In genomic region chr16:10983175-10983558, GRCh38 we compare ENCODE assay signal across 10 cellular contexts. TPM values are rescaled to one million over a fixed set of nuclear protein-coding genes. Genes with fewer than 3 reads are reported as not detected.
DNase-seq lines count a peak whose midpoint lies in the region; ATAC-seq and TF ChIP-seq lines count a peak whose summit lies in the region.
"Had no signal": no experiment of that assay in that cellular context is flagged by ENCODE, and none has a peak within 500 bp of the region (broad histone marks: within the 10 kb centered on the region; RNA-seq: fewer than 3 reads in every experiment).

No MANE protein-coding gene starts in this region.

- intact Hi-C loops in activated CD8-positive, alpha-beta T cell treated with anti-CD3 and anti-CD28 coated beads for 36 hours (cut with micrococcal nuclease): no loop called here

- H3K4me3 ChIP-seq in brain microvascular endothelial cell (ENCODE audit: low read depth, low read length): no peak overlapping the region
- H3K4me3 ChIP-seq: skin epidermis had no signal

- peaks cover 25% of the 10 kb centered on the region for H3K4me1 Mint-ChIP-seq in activated CD8-positive, alpha-beta T cell treated with anti-CD3 and anti-CD28 coated beads for 36 hours (ENCODE audit: low read depth)

- TF ChIP-seq CTCF in 22Rv1 (IDR thresholded peaks at IDR 0.05): peak; percentile 48
- no peak for TF ChIP-seq CTCF in activated CD8-positive, alpha-beta T cell treated with anti-CD3 and anti-CD28 coated beads for 36 hours (IDR thresholded peaks at IDR 0.05)
- no peak for TF ChIP-seq CTCF in brain microvascular endothelial cell (IDR thresholded peaks at IDR 0.05; ENCODE audit: low read depth, low read length, missing control alignments)

- no peak overlapping the region for H3K4me3 Mint-ChIP-seq in activated CD8-positive, alpha-beta T cell treated with anti-CD3 and anti-CD28 coated beads for 36 hours

- ATAC-seq in HG02840 (IDR thresholded peaks at IDR 0.05; ENCODE audit: low FRiP score, unreplicated experiment): peak; percentile 4
- ATAC-seq in activated CD8-positive, alpha-beta T cell treated with anti-CD3 and anti-CD28 coated beads for 36 hours: no peak
- no peak for ATAC-seq in GM21526 (IDR thresholded peaks at IDR 0.05; ENCODE audit: low FRiP score, unreplicated experiment)
- ATAC-seq in HG03196 (IDR thresholded peaks at IDR 0.05; ENCODE audit: unreplicated experiment): no peak

- in situ Hi-C loops in brain microvascular endothelial cell (cut with HindIII; ENCODE audit: low pct_ligation_motif_present, low sequenced_read_pairs): no loop called here

- no peak overlapping the region for H3K27ac Mint-ChIP-seq in activated CD8-positive, alpha-beta T cell treated with anti-CD3 and anti-CD28 coated beads for 36 hours

- H3K27ac ChIP-seq in 22Rv1: no peak overlapping the region
- H3K27ac ChIP-seq in brain microvascular endothelial cell: no peak overlapping the region

- peaks cover 17% of the 10 kb centered on the region for H3K36me3 Mint-ChIP-seq in activated CD8-positive, alpha-beta T cell treated with anti-CD3 and anti-CD28 coated beads for 36 hours (ENCODE audit: low read depth)

- POLR2A ChIA-PET in activated CD8-positive, alpha-beta T cell treated with anti-CD3 and anti-CD28 coated beads for 36 hours (lab: Charles Lee): interaction anchor here (0.7 to 3.3 kb wide), 5 partner anchors 21 to 272 kb away, joined by 3 to 11 read pairs (median 4); no protein-coding TSS in a partner anchor

- H3K36me3 ChIP-seq in brain microvascular endothelial cell (replicated peaks): peaks cover 3% of the 10 kb centered on the region

- no peaks in the 10 kb centered on the region for H3K27me3 ChIP-seq in brain microvascular endothelial cell (replicated peaks)

- H3K27me3 Mint-ChIP-seq in activated CD8-positive, alpha-beta T cell treated with anti-CD3 and anti-CD28 coated beads for 36 hours: no peaks in the 10 kb centered on the region

- DNase-seq in COLO668 (lab: John Stamatoyannopoulos, UW; ENCODE audit: unreplicated experiment) (peak; percentile 3), brain microvascular endothelial cell (no peak), T1000 (lab: John Stamatoyannopoulos, UW) (no peak)
- peak; percentile 28 for DNase-seq in activated CD8-positive, alpha-beta T cell treated with anti-CD3 and anti-CD28 coated beads for 36 hours
- DNase-seq: activated CD4-positive, CD25-positive, alpha-beta regulatory T cell treated with anti-CD3 and anti-CD28 coated beads, Interleukin-2, amount 50 U/mL, for 72 hours had no signal

- no peaks in the 10 kb centered on the region for H3K9me3 Mint-ChIP-seq in activated CD8-positive, alpha-beta T cell treated with anti-CD3 and anti-CD28 coated beads for 36 hours

- CTCF ChIA-PET in activated CD8-positive, alpha-beta T cell treated with anti-CD3 and anti-CD28 coated beads for 36 hours (lab: Charles Lee): interaction anchor here (0.7 to 4.9 kb wide), 11 partner anchors 13 to 548 kb away, joined by 3 to 44 read pairs (median 5); partner anchors contain the start of gene SOCS1

RNA-seq across cellular contexts. Expression of gene CLEC16A, which starts 38.8 kb away (rescaled TPM):
- total RNA-seq in activated CD8-positive, alpha-beta T cell treated with anti-CD3 and anti-CD28 coated beads for 36 hours: 10 to 100 TPM; 20.4 to 21.7 TPM

RNA-seq across cellular contexts. Expression of gene DEXI, which starts 40.9 kb away (rescaled TPM):
- 10 to 100 TPM; 24.8 to 25.3 TPM for total RNA-seq in activated CD8-positive, alpha-beta T cell treated with anti-CD3 and anti-CD28 coated beads for 36 hours

Comparison
In these comparisons a context has a peak if more than half of its experiments do, and no peak if none do; other contexts are left out.
1. DNase-seq: peak in COLO668 (single experiment) and activated CD8-positive, alpha-beta T cell treated with anti-CD3 and anti-CD28 coated beads for 36 hours (single experiment); none in brain microvascular endothelial cell (single experiment) and T1000 (single experiment).